Comparison of ENCODE assay signal across 8 cellular contexts in the genomic region with DNA sequence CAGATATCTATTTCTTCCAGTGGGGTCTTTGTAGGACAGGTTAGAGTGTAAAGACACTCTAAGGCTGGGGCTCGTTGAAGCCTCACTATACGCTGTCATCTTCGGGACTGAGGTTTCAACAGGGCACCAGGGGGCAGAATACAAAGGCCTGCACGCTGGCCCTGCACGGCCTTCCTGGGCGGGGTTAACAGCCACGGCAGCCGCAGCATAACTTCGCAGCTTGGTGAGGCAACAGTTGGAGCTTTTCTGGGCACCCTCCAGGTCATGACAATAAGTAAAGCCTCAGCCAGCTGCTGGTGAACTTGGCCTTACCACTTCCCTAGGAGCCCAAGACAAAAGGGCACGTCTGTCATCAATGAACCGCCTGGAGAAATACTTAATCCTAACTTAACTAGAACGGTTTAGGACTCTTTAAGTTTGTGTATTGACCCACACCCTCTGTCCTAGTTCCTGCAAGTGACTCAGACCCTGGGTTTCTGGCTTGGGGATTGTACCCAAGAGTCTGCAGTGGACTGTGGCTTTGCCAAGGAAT. TPM values are rescaled to one million over a fixed set of nuclear protein-coding genes. Genes with fewer than 3 reads are reported as not detected.
DNase-seq lines count a peak whose midpoint lies in the region; TF ChIP-seq lines count a peak whose summit lies in the region.

No MANE protein-coding gene starts in this region.

- H3K4me3 Mint-ChIP-seq in chondrocyte (ENCODE audit: unreplicated experiment) = no peak overlapping the region

- peak; percentile 97 for DNase-seq in MM.1S
- DNase-seq in activated CD4-positive, CD25-positive, alpha-beta regulatory T cell (lab: John Stamatoyannopoulos, UW) = peak; percentile 51 to 74 (median 62)
- DNase-seq in chondrocyte (ENCODE audit: low spot score) = no peak
- DNase-seq in lower leg skin (ENCODE audit: low spot score in 2 of 2) = peak; percentile 84 to 96
- DNase-seq in stimulated activated CD4-positive, alpha-beta T cell treated with anti-CD3 and anti-CD28 coated beads, TNF-alpha, amount 100 ng/mL, for 48 hours (ENCODE audit: low read depth in 3 of 3) = peak; percentile 71 to 80 (median 77)
- DNase-seq in NCI-H345 treated with DMSO at 0.1 percent for 48 hours (lab: John Stamatoyannopoulos, UW; ENCODE audit: unreplicated experiment) = no peak
- no peak for DNase-seq in DMS79 treated with DMSO at 0.1 percent for 48 hours (lab: John Stamatoyannopoulos, UW)

- no peaks in the 10 kb centered on the region for H3K9me3 Mint-ChIP-seq in chondrocyte (ENCODE audit: low read depth)

- H3K4me1 ChIP-seq in MM.1S (ENCODE audit: low read length) = peaks cover 39% of the 10 kb centered on the region

- WGBS in lower leg skin, 2 donors = 25 to 28% methylated on average over 12 of the region's 12 CpGs

- TF ChIP-seq POLR2A in lower leg skin (IDR thresholded peaks at IDR 0.05) = no peak

- peaks cover 76% of the 10 kb centered on the region for H3K4me1 Mint-ChIP-seq in chondrocyte (ENCODE audit: low read depth)

- H3K9ac ChIP-seq in MM.1S (ENCODE audit: low read length) = no peak overlapping the region

- peaks cover 46% of the 10 kb centered on the region for H3K27me3 ChIP-seq in MM.1S (replicated peaks; ENCODE audit: insufficient read depth, low read length)

- no peaks in the 10 kb centered on the region for H3K36me3 Mint-ChIP-seq in chondrocyte (ENCODE audit: low read depth)

- H3F3A ChIP-seq in MM.1S (ENCODE audit: insufficient read depth, low read length) = peaks cover 37% of the 10 kb centered on the region

- no peaks in the 10 kb centered on the region for H4K20me1 ChIP-seq in MM.1S (ENCODE audit: insufficient read depth, low read length)

- peak overlapping the region; percentile 79 for H3K4me2 ChIP-seq in MM.1S (ENCODE audit: low read depth, low read length)

- H3K27me3 Mint-ChIP-seq in chondrocyte (ENCODE audit: low read depth) = no peaks in the 10 kb centered on the region

- no peaks in the 10 kb centered on the region for H3K79me2 ChIP-seq in MM.1S (ENCODE audit: low read length)

- no peaks in the 10 kb centered on the region for H3K9me2 ChIP-seq in MM.1S (replicated peaks; ENCODE audit: insufficient read depth, low read length)

- intact Hi-C loops in lower leg skin (cut with DNase I; ENCODE audit: low total_unique reads) = no loop called here

- no peaks in the 10 kb centered on the region for H3K9me3 ChIP-seq in MM.1S (replicated peaks; ENCODE audit: insufficient read depth, low read length)

- no peak overlapping the region for H2AFZ ChIP-seq in MM.1S (ENCODE audit: low read length)

- TF ChIP-seq CTCF in GM12873 (IDR thresholded peaks at IDR 0.05; ENCODE audit: insufficient read depth, low read depth, low read length, missing control alignments) (peak; percentile 62), MM.1S (IDR thresholded peaks at IDR 0.05; ENCODE audit: low read length) (peak; percentile 94), chondrocyte (IDR thresholded peaks at IDR 0.05) (peak; percentile 74), lower leg skin (IDR thresholded peaks at IDR 0.05) (no peak)

- H3K4me3 ChIP-seq in MM.1S (ENCODE audit: low read length) = no peak overlapping the region
- H3K4me3 ChIP-seq in lower leg skin (ENCODE audit: low read depth, poor library complexity, severe bottlenecking) = no peak overlapping the region

- H3K27ac ChIP-seq in MM.1S (ENCODE audit: low read length) = no peak overlapping the region

- no peaks in the 10 kb centered on the region for H3K36me3 ChIP-seq in MM.1S (replicated peaks; ENCODE audit: insufficient read depth, low read length)

- peak overlapping the region; percentile 76 for H3K27ac Mint-ChIP-seq in chondrocyte (ENCODE audit: unreplicated experiment)

RNA-seq across cellular contexts. Expression of a gene that starts 2.3 kb away (rescaled TPM):
- total RNA-seq in chondrocyte (37.9 to 73.5 TPM (median 39.7 TPM) in 3 replicates), lower leg skin (10 to 100 TPM in 3 of 4 donors, 1 to 10 TPM in 1; 7.3 to 29.1 (median 18.1) TPM)

Comparison
In these comparisons a context has a peak if more than half of its experiments do, and no peak if none do; other contexts are left out.
1. CTCF ChIP-seq: peak in GM12873 (single experiment), MM.1S (single experiment) and chondrocyte (single experiment); none in lower leg skin (0 of 3).
2. DNase-seq: peak in MM.1S (single experiment), activated CD4-positive, CD25-positive, alpha-beta regulatory T cell (4 of 4), lower leg skin (2 of 2) and stimulated activated CD4-positive, alpha-beta T cell treated with anti-CD3 and anti-CD28 coated beads, TNF-alpha, amount 100 ng/mL, for 48 hours (3 of 3); none in chondrocyte (single experiment), NCI-H345 treated with DMSO at 0.1 percent for 48 hours (single experiment) and DMS79 treated with DMSO at 0.1 percent for 48 hours (single experiment).